17 cellular contexts compared by ENCODE assay signal in genomic region chr17:46984892-46985291, GRCh38. TPM values are rescaled to one million over a fixed set of nuclear protein-coding genes. Genes with fewer than 3 reads are reported as not detected.
A peak's percentile ranks its signal among the peaks of the same experiment; 100 is the strongest.
DNase-seq lines count a peak whose midpoint lies in the region; ATAC-seq and TF ChIP-seq lines count a peak whose summit lies in the region.
"Had no signal": no experiment of that assay in that cellular context is flagged by ENCODE, and none has a peak within 500 bp of the region (broad histone marks: within the 10 kb centered on the region; RNA-seq: fewer than 3 reads in every experiment).

No MANE protein-coding gene starts in this region.

- H3K9me3 ChIP-seq in thoracic aorta (no peaks in the 10 kb centered on the region), upper lobe of right lung (no peaks in the 10 kb centered on the region)
- H3K9me3 ChIP-seq: SJCRH30 had no signal

- no peaks in the 10 kb centered on the region for H3K9me3 Mint-ChIP-seq in stimulated activated naive CD8-positive, alpha-beta T cell treated with anti-CD3 and anti-CD28 coated beads, Interleukin-15, amount 100 ng/mL, for 72 hours
- H3K9me3 Mint-ChIP-seq in activated naive CD4-positive, alpha-beta T cell treated with anti-CD3 and anti-CD28 coated beads, Interleukin-2, amount 50 U/mL, for 72 hours = no peaks in the 10 kb centered on the region
- H3K9me3 Mint-ChIP-seq: dendritic cell treated with granulocyte-macrophage colony-stimulating factor and Interleukin-4, amounts not matched to agents 40 ng/mL and 50 ng/mL, for 4 days had no signal

- intact Hi-C loops in left ventricle myocardium superior (cut with micrococcal nuclease) = no loop called here
- intact Hi-C loops in upper lobe of right lung (cut with DNase I) = no loop called here

- DNase-seq in NCI-H524 (lab: John Stamatoyannopoulos, UW) (peak; percentile 47 to 56), NCI-H524 treated with DMSO at 0.1 percent for 48 hours (lab: John Stamatoyannopoulos, UW) (no peak), NCI-H2196 treated with DMSO at 0.1 percent for 48 hours (lab: John Stamatoyannopoulos, UW; ENCODE audit: unreplicated experiment) (peak; percentile 79), left ventricle myocardium superior (no peak), thoracic aorta (ENCODE audit: low spot score) (no peak), upper lobe of right lung (no peak)
- no peak for DNase-seq in stimulated activated naive CD8-positive, alpha-beta T cell treated with anti-CD3 and anti-CD28 coated beads, Interleukin-15, amount 100 ng/mL, for 72 hours
- no peak for DNase-seq in activated naive CD4-positive, alpha-beta T cell treated with anti-CD3 and anti-CD28 coated beads, Interleukin-2, amount 50 U/mL, for 72 hours (ENCODE audit: low spot score in 2 of 2)
- DNase-seq: activated CD4-positive, alpha-beta T cell treated with anti-CD3 and anti-CD28 coated beads, Interleukin-2, amount 50 U/mL, for 48 hours; amygdala; mammary epithelial cell; stimulated activated CD4-positive, alpha-beta T cell treated with anti-CD3 and anti-CD28 coated beads, Interleukin-4, amount 100 ng/mL, for 4 hours; T1000 had no signal

- H3K36me3 ChIP-seq in thoracic aorta (no peaks in the 10 kb centered on the region), upper lobe of right lung (no peaks in the 10 kb centered on the region)
- H3K36me3 ChIP-seq: SJCRH30 had no signal

- peaks cover 2% of the 10 kb centered on the region for H3K4me1 Mint-ChIP-seq in stimulated activated naive CD8-positive, alpha-beta T cell treated with anti-CD3 and anti-CD28 coated beads, Interleukin-15, amount 100 ng/mL, for 72 hours

- TF ChIP-seq CTCF in thoracic aorta (IDR thresholded peaks at IDR 0.05) = no peak
- no peak for TF ChIP-seq CTCF in upper lobe of right lung (IDR thresholded peaks at IDR 0.05)

- ATAC-seq in left ventricle myocardium superior (peak; percentile 29), thoracic aorta (ENCODE audit: insufficient number of reproducible peaks, low FRiP score, low read depth) (no peak), upper lobe of right lung (no peak)
- no peak for ATAC-seq in stimulated activated naive CD8-positive, alpha-beta T cell treated with anti-CD3 and anti-CD28 coated beads, Interleukin-15, amount 100 ng/mL, for 72 hours
- ATAC-seq in activated naive CD4-positive, alpha-beta T cell treated with anti-CD3 and anti-CD28 coated beads, Interleukin-2, amount 50 U/mL, for 72 hours = no peak

- no peaks in the 10 kb centered on the region for H3K36me3 Mint-ChIP-seq in activated naive CD4-positive, alpha-beta T cell treated with anti-CD3 and anti-CD28 coated beads, Interleukin-2, amount 50 U/mL, for 72 hours

- peaks cover 4 to 14% of the 10 kb centered on the region in 2 donors for H3K4me1 ChIP-seq in thoracic aorta (ENCODE audit: control insufficient read depth in 1 of 2, low read depth in 2 of 2)
- no peaks in the 10 kb centered on the region for H3K4me1 ChIP-seq in upper lobe of right lung
- H3K4me1 ChIP-seq: SJCRH30 had no signal

- H3K27ac ChIP-seq in thoracic aorta (peak overlapping the region; percentile 57 to 63), upper lobe of right lung (no peak overlapping the region)
- H3K27ac ChIP-seq: SJCRH30 had no signal

- H3K27ac Mint-ChIP-seq in stimulated activated naive CD8-positive, alpha-beta T cell treated with anti-CD3 and anti-CD28 coated beads, Interleukin-15, amount 100 ng/mL, for 72 hours = no peak overlapping the region
- H3K27ac Mint-ChIP-seq in activated naive CD4-positive, alpha-beta T cell treated with anti-CD3 and anti-CD28 coated beads, Interleukin-2, amount 50 U/mL, for 72 hours = no peak overlapping the region
- H3K27ac Mint-ChIP-seq: dendritic cell treated with granulocyte-macrophage colony-stimulating factor and Interleukin-4, amounts not matched to agents 40 ng/mL and 50 ng/mL, for 4 days had no signal

- peaks cover 16% of the 10 kb centered on the region for H3K27me3 Mint-ChIP-seq in stimulated activated naive CD8-positive, alpha-beta T cell treated with anti-CD3 and anti-CD28 coated beads, Interleukin-15, amount 100 ng/mL, for 72 hours

- H3K27me3 ChIP-seq in thoracic aorta (replicated peaks; ENCODE audit: insufficient read depth) = no peaks in the 10 kb centered on the region
- H3K27me3 ChIP-seq in upper lobe of right lung = peaks cover 14% of the 10 kb centered on the region
- H3K27me3 ChIP-seq: SJCRH30 had no signal

- H3K4me3 Mint-ChIP-seq in stimulated activated naive CD8-positive, alpha-beta T cell treated with anti-CD3 and anti-CD28 coated beads, Interleukin-15, amount 100 ng/mL, for 72 hours = no peak overlapping the region
- H3K4me3 Mint-ChIP-seq: dendritic cell treated with granulocyte-macrophage colony-stimulating factor and Interleukin-4, amounts not matched to agents 40 ng/mL and 50 ng/mL, for 4 days had no signal

- H3K4me3 ChIP-seq in thoracic aorta (no peak overlapping the region), upper lobe of right lung (no peak overlapping the region)
- H3K4me3 ChIP-seq: SJCRH30 had no signal

RNA-seq across cellular contexts. Expression of gene RPRML, which starts 5.8 kb away (rescaled TPM):
- 0.32 TPM for total RNA-seq in left ventricle myocardium superior
- total RNA-seq in thoracic aorta = not detected
- 0.38 TPM for total RNA-seq in upper lobe of right lung
- total RNA-seq in activated naive CD4-positive, alpha-beta T cell treated with anti-CD3 and anti-CD28 coated beads, Interleukin-2, amount 50 U/mL, for 72 hours = not detected
- total RNA-seq: HT1080, mammary epithelial cell, ureter had no signal

Comparison
In these comparisons a context has a peak if more than half of its experiments do, and no peak if none do; other contexts are left out.
1. DNase-seq: peak in NCI-H524 (2 of 2) and NCI-H2196 treated with DMSO at 0.1 percent for 48 hours (single experiment); none in NCI-H524 treated with DMSO at 0.1 percent for 48 hours (single experiment), left ventricle myocardium superior (single experiment), thoracic aorta (single experiment), stimulated activated naive CD8-positive, alpha-beta T cell treated with anti-CD3 and anti-CD28 coated beads, Interleukin-15, amount 100 ng/mL, for 72 hours (0 of 2), upper lobe of right lung (single experiment) and activated naive CD4-positive, alpha-beta T cell treated with anti-CD3 and anti-CD28 coated beads, Interleukin-2, amount 50 U/mL, for 72 hours (0 of 2).